In genomic region chr2:96883306-96883705, GRCh38 we compare ENCODE assay signal across 15 cellular contexts. TPM values are rescaled to one million over a fixed set of nuclear protein-coding genes. Genes with fewer than 3 reads are reported as not detected.
DNase-seq lines count a peak whose midpoint lies in the region; ATAC-seq, FAIRE-seq and TF ChIP-seq lines count a peak whose summit lies in the region.
"Had no signal": no experiment of that assay in that cellular context is flagged by ENCODE, and none has a peak within 500 bp of the region (broad histone marks: within the 10 kb centered on the region; RNA-seq: fewer than 3 reads in every experiment).

No MANE protein-coding gene starts in this region.

- TF ChIP-seq CTCF in liver (IDR thresholded peaks at IDR 0.05; ENCODE audit: low read depth, low read length, missing input control), result no peak
- no peak for TF ChIP-seq CTCF in right lobe of liver (IDR thresholded peaks at IDR 0.05)
- TF ChIP-seq CTCF in H1 (IDR thresholded peaks at IDR 0.05; ENCODE audit: control extremely low read depth in 1 of 3, insufficient read depth in 1 of 3, low read depth in 1 of 3, low read length in 3 of 3), result no peak

- peak overlapping the region; percentile 62 for H3K18ac ChIP-seq in H1 (ENCODE audit: extremely low read depth, low read length)
- peak overlapping the region; percentile 52 for H3K18ac ChIP-seq in neuronal stem cell (ENCODE audit: low read length)

- no peak overlapping the region for H2AFZ ChIP-seq in H1 (ENCODE audit: low read length)
- no peak overlapping the region for H2AFZ ChIP-seq in neuronal stem cell (ENCODE audit: low read length)

- H3K36me3 ChIP-seq in liver (ENCODE audit: control insufficient read depth in 4 of 4, insufficient read depth in 3 of 4, low read depth in 1 of 4, low read length in 3 of 4) (no peaks in the 10 kb centered on the region), right lobe of liver (no peaks in the 10 kb centered on the region), H1 (ENCODE audit: control insufficient read depth in 2 of 4, insufficient read depth in 4 of 4, low read length in 3 of 4) (no peaks in the 10 kb centered on the region), neuronal stem cell (replicated peaks in 1 of 2; ENCODE audit: control insufficient read depth in 2 of 2, insufficient read depth in 2 of 2, low read length in 2 of 2) (no peaks in the 10 kb centered on the region), small intestine (ENCODE audit: control insufficient read depth in 2 of 2, insufficient read depth in 2 of 2, low read length in 2 of 2) (no peaks in the 10 kb centered on the region)

- H3K9me3 ChIP-seq in liver (ENCODE audit: control insufficient read depth in 4 of 4, low read length in 3 of 4) (no peaks in the 10 kb centered on the region), right lobe of liver (no peaks in the 10 kb centered on the region), H1 (ENCODE audit: insufficient read depth in 2 of 2, low read depth in 1 of 2, low read length in 1 of 2) (no peaks in the 10 kb centered on the region), neuronal stem cell (replicated peaks in 1 of 2; ENCODE audit: control insufficient read depth in 2 of 2, insufficient read depth in 1 of 2, low read depth in 1 of 2, low read length in 2 of 2) (no peaks in the 10 kb centered on the region), small intestine (ENCODE audit: control insufficient read depth, low read depth) (no peaks in the 10 kb centered on the region)

- H3K79me2 ChIP-seq in H1 (ENCODE audit: control insufficient read depth in 1 of 2, insufficient read depth in 2 of 2, low read length in 2 of 2), result no peaks in the 10 kb centered on the region

- H3K4me3 Mint-ChIP-seq in effector memory CD8-positive, alpha-beta T cell, result no peak overlapping the region
- H3K4me3 Mint-ChIP-seq: CD4-positive, alpha-beta T cell had no signal

- intact Hi-C loops in right lobe of liver (cut with DNase I), result no loop called here

- CTCF ChIA-PET in H1 (lab: Charles Lee; ENCODE audit: partially characterized antibody), result interaction anchor here (1.0 to 4.1 kb wide), 9 partner anchors 9 to 78 kb away, joined by 3 to 27 read pairs (median 4); partner anchors contain the start of genes ANKRD39 and SEMA4C

- peak overlapping the region; percentile 13 for H4K91ac ChIP-seq in H1 (replicated peaks; ENCODE audit: insufficient read length, low read length)
- no peak overlapping the region for H4K91ac ChIP-seq in neuronal stem cell (ENCODE audit: low read depth, low read length, poor library complexity)

- POLR2A ChIA-PET in H1 (lab: Charles Lee; ENCODE audit: partially characterized antibody), result interaction anchor here (1.2 to 4.9 kb wide), 6 partner anchors 8 to 26 kb away, joined by 3 to 25 read pairs (median 8); partner anchors contain the start of gene ANKRD39

- H3K4me3 ChIP-seq in liver (ENCODE audit: low read depth in 1 of 3, low read length in 3 of 3) (no peak overlapping the region), right lobe of liver (no peak overlapping the region), H1 (ENCODE audit: extremely low read depth in 1 of 4, insufficient read depth in 2 of 4, low read depth in 3 of 4, low read length in 4 of 4) (no peak overlapping the region), neuronal stem cell (ENCODE audit: low read length in 2 of 2) (no peak overlapping the region), small intestine (ENCODE audit: low read depth in 1 of 2, low read length in 2 of 2) (no peak overlapping the region)

- H3K4me2 ChIP-seq in H1 (ENCODE audit: insufficient read depth in 1 of 2, low read depth in 2 of 2, low read length in 2 of 2) (no peak overlapping the region), neuronal stem cell (ENCODE audit: insufficient read depth, low read length, poor library complexity, severe bottlenecking) (no peak overlapping the region)

- no peaks in the 10 kb centered on the region for H4K20me1 ChIP-seq in H1 (replicated peaks in 1 of 2; ENCODE audit: control insufficient read depth in 1 of 2, insufficient read depth in 2 of 2, low read length in 2 of 2)

- TF ChIP-seq EP300 in H1 (IDR thresholded peaks at IDR 0.05; ENCODE audit: borderline replicate concordance in 1 of 2, low read depth in 2 of 2, low read length in 2 of 2), result no peak

- TF ChIP-seq POLR2A in right lobe of liver (IDR thresholded peaks at IDR 0.05), result no peak
- no peak for TF ChIP-seq POLR2A in H1 (IDR thresholded peaks at IDR 0.05; ENCODE audit: control extremely low read depth in 1 of 2, low read depth in 2 of 2, low read length in 2 of 2)

- H2BK12ac ChIP-seq in H1 (ENCODE audit: low read depth, low read length) (peak overlapping the region; percentile 100), neuronal stem cell (ENCODE audit: low read length) (peak overlapping the region; percentile 33)

- H2BK15ac ChIP-seq in H1 (ENCODE audit: low read length) (0 out of 2 replicates have a peak overlapping the region, but pooled peaks have one; percentile 54), neuronal stem cell (ENCODE audit: low read length) (peak overlapping the region; percentile 54)

- H3K79me1 ChIP-seq in H1 (ENCODE audit: low read depth, low read length) (no peaks in the 10 kb centered on the region), neuronal stem cell (ENCODE audit: low read depth, low read length) (no peaks in the 10 kb centered on the region)

- H3K27me3 Mint-ChIP-seq in effector memory CD8-positive, alpha-beta T cell, result no peaks in the 10 kb centered on the region
- H3K27me3 Mint-ChIP-seq: CD4-positive, alpha-beta T cell had no signal

- H2BK120ac ChIP-seq in H1 (replicated peaks; ENCODE audit: low read depth, low read length) (no peak overlapping the region), neuronal stem cell (ENCODE audit: low read depth, low read length) (peak overlapping the region; percentile 67)

- H3K14ac ChIP-seq in H1 (ENCODE audit: insufficient read length) (no peak overlapping the region), neuronal stem cell (ENCODE audit: low read length) (no peak overlapping the region)

- H3K27ac Mint-ChIP-seq in effector memory CD8-positive, alpha-beta T cell, result no peak overlapping the region
- H3K27ac Mint-ChIP-seq: CD4-positive, alpha-beta T cell had no signal

- H2BK20ac ChIP-seq in H1 (ENCODE audit: low read length), result peak overlapping the region; percentile 99

- no peaks in the 10 kb centered on the region for H3K9me3 Mint-ChIP-seq in effector memory CD8-positive, alpha-beta T cell
- H3K9me3 Mint-ChIP-seq: CD4-positive, alpha-beta T cell had no signal

- H3K4me1 Mint-ChIP-seq in effector memory CD8-positive, alpha-beta T cell (ENCODE audit: low read depth in 2 of 2), result peaks cover 6 to 11% of the 10 kb centered on the region in 2 donors

- FAIRE-seq in H1 (lab: Jason Lieb, UNC) (no peak), small intestine (lab: Jason Lieb, UNC) (no peak)
- FAIRE-seq: G401.6, GM12891 had no signal

- H3K27me3 ChIP-seq in liver (ENCODE audit: control insufficient read depth in 4 of 4, insufficient read depth in 4 of 4, low read length in 3 of 4) (no peaks in the 10 kb centered on the region), right lobe of liver (no peaks in the 10 kb centered on the region), H1 (replicated peaks in 1 of 4; ENCODE audit: control insufficient read depth in 3 of 4, extremely low read depth in 1 of 4, insufficient read depth in 3 of 4, low read length in 3 of 4) (peaks cover 0 to 2% (median under 1%) of the 10 kb centered on the region in 4 experiments; a peak in 2 of 7 replicates), neuronal stem cell (ENCODE audit: control insufficient read depth in 3 of 3, insufficient read depth in 3 of 3, low read depth in 1 of 3, low read length in 3 of 3) (no peaks in the 10 kb centered on the region), small intestine (ENCODE audit: control insufficient read depth in 2 of 2, insufficient read depth in 2 of 2, low read length in 2 of 2) (no peaks in the 10 kb centered on the region)

- H3K36me3 Mint-ChIP-seq in effector memory CD8-positive, alpha-beta T cell (ENCODE audit: insufficient read depth), result no peaks in the 10 kb centered on the region

- peaks cover 2% of the 10 kb centered on the region; the same call in 1 of the 2 replicates for H3K23me2 ChIP-seq in H1 (ENCODE audit: low read depth, low read length)

- H2BK5ac ChIP-seq in H1 (ENCODE audit: low read depth, low read length) (peak overlapping the region; percentile 83; the same call in 1 of the 2 replicates), neuronal stem cell (ENCODE audit: low read length) (no peak overlapping the region)

- 85% methylated on average over 9 of the region's 9 CpGs for WGBS in liver
- WGBS in right lobe of liver (ENCODE audit: insufficient coverage, low coverage, low lambda C conversion rate, missing lambda C conversion rate), result 100% methylated on average over 1 of the region's 9 CpGs
- 91% methylated on average over 9 of the region's 9 CpGs; no CpG with 5 or more reads in 1 of the 2 experiments for WGBS in H1 (ENCODE audit: extremely low coverage in 1 of 2, insufficient coverage in 1 of 2, insufficient read length in 1 of 2, insufficient replicate concordance in 2 of 2, low coverage in 1 of 2, low lambda C conversion rate in 2 of 2, missing lambda C conversion rate in 1 of 2), 2 experiments
- no CpG with 5 or more reads among the region's 9 CpGs for WGBS in neuronal stem cell (ENCODE audit: extremely low coverage in 2 of 2, insufficient read length in 2 of 2, insufficient replicate concordance in 1 of 2), 2 donors
- 82 to 83% (median 83%) methylated on average over 8 to 9 of the region's 9 CpGs for WGBS in small intestine, 3 donors

- H2AK5ac ChIP-seq in H1 (ENCODE audit: low read depth, low read length), result peak overlapping the region; percentile 95; the same call in 1 of the 2 replicates
- peak overlapping the region; percentile 10 for H2AK5ac ChIP-seq in neuronal stem cell (ENCODE audit: low read depth, low read length)

- H3K9ac ChIP-seq in liver (ENCODE audit: low read depth in 1 of 2, low read length in 2 of 2), result no peak overlapping the region
- H3K9ac ChIP-seq in H1 (replicated peaks in 1 of 4; ENCODE audit: extremely low read depth in 1 of 4, low read depth in 3 of 4, low read length in 3 of 4), result no peak overlapping the region
- no peak overlapping the region for H3K9ac ChIP-seq in neuronal stem cell (ENCODE audit: low read depth, low read length, poor library complexity)

- ATAC-seq in right lobe of liver, result no peak
- no peak for ATAC-seq in effector memory CD8-positive, alpha-beta T cell (replicated peaks)
- no peak for ATAC-seq in GM18519 (IDR thresholded peaks at IDR 0.05; ENCODE audit: low FRiP score, unreplicated experiment)
- ATAC-seq: HCT116 had no signal

- H3K4me1 ChIP-seq in liver (ENCODE audit: control insufficient read depth in 4 of 4, insufficient read depth in 4 of 4, low read length in 3 of 4), result peaks cover 0 to 12% (median 0%) of the 10 kb centered on the region in 4 donors
- H3K4me1 ChIP-seq in right lobe of liver, result no peaks in the 10 kb centered on the region
- H3K4me1 ChIP-seq in H1 (replicated peaks in 1 of 4; ENCODE audit: control insufficient read depth in 3 of 4, insufficient read depth in 4 of 4, low read length in 3 of 4), result peaks cover 3 to 26% (median 15%) of the 10 kb centered on the region in 4 experiments
- peaks cover 27 to 28% of the 10 kb centered on the region in 2 donors for H3K4me1 ChIP-seq in neuronal stem cell (ENCODE audit: control insufficient read depth in 2 of 2, insufficient read depth in 1 of 2, low read depth in 1 of 2, low read length in 2 of 2)
- no peaks in the 10 kb centered on the region for H3K4me1 ChIP-seq in small intestine (ENCODE audit: control insufficient read depth in 2 of 2, insufficient read depth in 1 of 2, low read depth in 1 of 2, low read length in 1 of 2)

- H3K4ac ChIP-seq in H1 (replicated peaks; ENCODE audit: insufficient read length, low read depth, low read length), result peak overlapping the region; percentile 34
- H3K4ac ChIP-seq in neuronal stem cell (ENCODE audit: low read length), result no peak overlapping the region

- H3K56ac ChIP-seq in H1 (replicated peaks; ENCODE audit: insufficient read length, low read depth, low read length), result no peak overlapping the region

- H4K8ac ChIP-seq in H1 (ENCODE audit: extremely low read depth, insufficient read depth, low read length), result no peak overlapping the region
- H4K8ac ChIP-seq in neuronal stem cell (ENCODE audit: low read depth, low read length), result no peak overlapping the region

- H3K27ac ChIP-seq in liver (ENCODE audit: low read depth in 1 of 2, low read length in 2 of 2) (no peak overlapping the region), right lobe of liver (no peak overlapping the region), H1 (ENCODE audit: low read depth, low read length) (no peak overlapping the region), neuronal stem cell (replicated peaks; ENCODE audit: low read length) (no peak overlapping the region), small intestine (ENCODE audit: low read depth in 1 of 2, low read length in 1 of 2) (no peak overlapping the region)
- H3K27ac ChIP-seq: 22Rv1 had no signal

- H3K23ac ChIP-seq in H1 (ENCODE audit: insufficient read length), result no peak overlapping the region
- H3K23ac ChIP-seq in neuronal stem cell (ENCODE audit: low read depth, low read length, poor library complexity), result peak overlapping the region; percentile 17

- TF ChIP-seq RAD21 in liver (IDR thresholded peaks at IDR 0.05), result no peak
- TF ChIP-seq RAD21 in H1 (IDR thresholded peaks at IDR 0.05 in 1 of 2, conservative IDR thresholded peaks at IDR 0.05 in 1 of 2; ENCODE audit: low read depth in 2 of 2, low read length in 2 of 2), result no peak

- no peak for DNase-seq in right lobe of liver
- DNase-seq in H1 (ENCODE audit: low read depth in 1 of 2, low spot score in 2 of 2), result no peak
- DNase-seq in neuronal stem cell (ENCODE audit: low spot score), result no peak
- no peak for DNase-seq in effector memory CD8-positive, alpha-beta T cell
- DNase-seq in activated naive CD4-positive, alpha-beta T cell treated with anti-CD3 and anti-CD28 coated beads, Interleukin-2, amount 50 U/mL, for 16 hours, result no peak
- DNase-seq in small intestine, result no peak
- DNase-seq: Calu3; CD4-positive, alpha-beta T cell; DMS79 had no signal

- H4K5ac ChIP-seq in H1 (ENCODE audit: insufficient read length, low read depth, low read length), result no peak overlapping the region

RNA-seq across cellular contexts. Expression of gene SEMA4C, which starts 13.4 kb away (rescaled TPM):
- 10 to 100 TPM; 13.3 to 23.2 TPM for total RNA-seq in liver
- polyA plus RNA-seq in liver, result 10 to 100 TPM in 1 of 2 donors, 1 to 10 TPM in 1; 3.7 to 13.0 TPM
- 10 to 100 TPM; 11.9 to 18.9 (median 12.6) TPM for total RNA-seq in right lobe of liver
- total RNA-seq in H1 (2021; fragmentation: NEBNext Ultra II Directional; extraction: Animal tissue kit (Norgen Biotek cat#: 25700)), result 67.3 and 74.3 TPM in 2 replicates
- 47.5 and 71.4 TPM in 2 replicates for polyA plus RNA-seq in H1 (2011; rRNA removed)
- 58.9 TPM for polyA plus RNA-seq in H1 (2011; cell fraction: cytosol; rRNA removed)
- 141 TPM for polyA plus RNA-seq in H1 (2011; cell fraction: nucleus; rRNA removed)
- polyA plus RNA-seq in H1 (2012, experiment 1 of 2), result 45.7 to 74.3 TPM (median 68.2 TPM) in 4 replicates
- polyA plus RNA-seq in H1 (2012, experiment 2 of 2), result 49.5 TPM
- polyA plus RNA-seq in H1 (2013, experiment 1 of 2), result 61.0 TPM
- 59.0 TPM for polyA plus RNA-seq in H1 (2013, experiment 2 of 2)
- 86.3 and 87.9 TPM in 2 replicates for polyA minus RNA-seq in H1 (2011; rRNA and poly(A)+ RNA removed)
- polyA minus RNA-seq in H1 (2011; cell fraction: cytosol; rRNA and poly(A)+ RNA removed), result 47.3 TPM
- 43.7 TPM for polyA minus RNA-seq in H1 (2011; cell fraction: nucleus; rRNA and poly(A)+ RNA removed)
- 40.1 TPM for polyA plus RNA-seq in neuronal stem cell (2013, experiment 1 of 2)
- polyA plus RNA-seq in neuronal stem cell (2013, experiment 2 of 2), result 39.2 TPM
- 10 to 100 TPM in 1 of 3 donors, 1 to 10 TPM in 1, under 1 TPM in 1; 0.45 to 21.0 (median 1.4) TPM for polyA plus RNA-seq in small intestine

RNA-seq across cellular contexts. Expression of gene ANKRD39, which starts 25.5 kb away (rescaled TPM):
- total RNA-seq in liver (1 to 10 TPM; 4.7 to 9.3 TPM), right lobe of liver (10 to 100 TPM in 3 of 6 experiments, 1 to 10 TPM in 3; 6.0 to 16.3 (median 9.7) TPM)
- polyA plus RNA-seq in liver (10 to 100 TPM; 12.1 to 22.7 TPM), H1 (2011; rRNA removed) (21.3 and 22.9 TPM in 2 replicates), small intestine (10 to 100 TPM; 15.9 to 23.0 (median 17.0) TPM)
- total RNA-seq in H1 (2021; fragmentation: NEBNext Ultra II Directional; extraction: Animal tissue kit (Norgen Biotek cat#: 25700)), result 18.5 and 19.7 TPM in 2 replicates
- 18.1 TPM for polyA plus RNA-seq in H1 (2011; cell fraction: cytosol; rRNA removed)
- 36.1 TPM for polyA plus RNA-seq in H1 (2011; cell fraction: nucleus; rRNA removed)
- polyA plus RNA-seq in H1 (2012, experiment 1 of 2), result 15.8 to 18.8 TPM (median 16.9 TPM) in 4 replicates
- polyA plus RNA-seq in H1 (2012, experiment 2 of 2), result 21.7 TPM
- polyA plus RNA-seq in H1 (2013, experiment 1 of 2), result 18.2 TPM
- 18.1 TPM for polyA plus RNA-seq in H1 (2013, experiment 2 of 2)
- 6.8 and 7.2 TPM in 2 replicates for polyA minus RNA-seq in H1 (2011; rRNA and poly(A)+ RNA removed)
- 5.2 TPM for polyA minus RNA-seq in H1 (2011; cell fraction: cytosol; rRNA and poly(A)+ RNA removed)
- polyA minus RNA-seq in H1 (2011; cell fraction: nucleus; rRNA and poly(A)+ RNA removed), result 10.3 TPM
- 10.5 TPM for polyA plus RNA-seq in neuronal stem cell (2013, experiment 1 of 2)
- polyA plus RNA-seq in neuronal stem cell (2013, experiment 2 of 2), result 9.7 TPM

RNA-seq across cellular contexts. Expression of gene ANKRD23, which starts 39.5 kb away (rescaled TPM):
- total RNA-seq in liver (1 to 10 TPM; 1.4 to 4.2 TPM), right lobe of liver (1 to 10 TPM in 5 of 6 experiments, under 1 TPM in 1; 0.98 to 4.0 (median 2.7) TPM)
- polyA plus RNA-seq in liver (1 to 10 TPM in 1 of 2 donors, under 1 TPM in 1; 0.82 to 2.4 TPM), H1 (2011; rRNA removed) (3.4 and 4.8 TPM in 2 replicates), small intestine (1 to 10 TPM; 2.2 to 3.8 (median 2.7) TPM)
- total RNA-seq in H1 (2021; fragmentation: NEBNext Ultra II Directional; extraction: Animal tissue kit (Norgen Biotek cat#: 25700)), result 2.9 and 3.5 TPM in 2 replicates
- polyA plus RNA-seq in H1 (2011; cell fraction: cytosol; rRNA removed), result 3.9 TPM
- 29.4 TPM for polyA plus RNA-seq in H1 (2011; cell fraction: nucleus; rRNA removed)
- polyA plus RNA-seq in H1 (2012, experiment 1 of 2), result 2.3 to 5.8 TPM (median 3.8 TPM) in 4 replicates
- polyA plus RNA-seq in H1 (2012, experiment 2 of 2), result 2.0 TPM
- polyA plus RNA-seq in H1 (2013, experiment 1 of 2), result 2.5 TPM
- polyA plus RNA-seq in H1 (2013, experiment 2 of 2), result 2.4 TPM
- 2.6 and 3.1 TPM in 2 replicates for polyA minus RNA-seq in H1 (2011; rRNA and poly(A)+ RNA removed)
- 2.9 TPM for polyA minus RNA-seq in H1 (2011; cell fraction: cytosol; rRNA and poly(A)+ RNA removed)
- polyA minus RNA-seq in H1 (2011; cell fraction: nucleus; rRNA and poly(A)+ RNA removed), result 3.9 TPM
- 2.3 TPM for polyA plus RNA-seq in neuronal stem cell (2013, experiment 1 of 2)
- 1.9 TPM for polyA plus RNA-seq in neuronal stem cell (2013, experiment 2 of 2)
